23 cellular contexts compared by ENCODE assay signal in genomic region chr18:51123481-51123880, GRCh38.
A peak's percentile ranks its signal among the peaks of the same experiment; 100 is the strongest.
DNase-seq lines count a peak whose midpoint lies in the region; FAIRE-seq and TF ChIP-seq lines count a peak whose summit lies in the region.
"Had no signal": no experiment of that assay in that cellular context is flagged by ENCODE, and none has a peak within 500 bp of the region (broad histone marks: within the 10 kb centered on the region; RNA-seq: fewer than 3 reads in every experiment).

No MANE protein-coding gene starts in this region.

- H3K4me1 ChIP-seq in left ventricle myocardium inferior (no peaks in the 10 kb centered on the region), H1 (replicated peaks in 1 of 4; ENCODE audit: control insufficient read depth in 3 of 4, insufficient read depth in 4 of 4, low read length in 3 of 4) (peaks cover 0 to 5% (median 0%) of the 10 kb centered on the region in 4 experiments; a peak in 1 of 7 replicates), neuronal stem cell (ENCODE audit: control insufficient read depth in 2 of 2, insufficient read depth in 1 of 2, low read depth in 1 of 2, low read length in 2 of 2) (no peaks in the 10 kb centered on the region)
- H3K4me1 ChIP-seq: BE2C, BLaER1 had no signal

- TF ChIP-seq POLR2A in H1 (IDR thresholded peaks at IDR 0.05; ENCODE audit: control extremely low read depth in 1 of 2, low read depth in 2 of 2, low read length in 2 of 2): no peak

- H2BK12ac ChIP-seq in H1 (ENCODE audit: low read depth, low read length) (0 out of 2 replicates have a peak overlapping the region, but pooled peaks have one; percentile 17), neuronal stem cell (ENCODE audit: low read length) (no peak overlapping the region)

- no peak overlapping the region for H3K4me2 ChIP-seq in H1 (ENCODE audit: insufficient read depth in 1 of 2, low read depth in 2 of 2, low read length in 2 of 2)
- H3K4me2 ChIP-seq in neuronal stem cell (ENCODE audit: insufficient read depth, low read length, poor library complexity, severe bottlenecking): no peak overlapping the region
- H3K4me2 ChIP-seq: BLaER1 had no signal

- DNase-seq in cardiac septum (ENCODE audit: low spot score): peak; percentile 56
- DNase-seq in left ventricle myocardium inferior: no peak
- DNase-seq in H1 (ENCODE audit: low read depth in 1 of 2, low spot score in 2 of 2): no peak
- no peak for DNase-seq in neuronal stem cell (ENCODE audit: low spot score)
- DNase-seq in DMS153 treated with DMSO at 0.1 percent for 48 hours (lab: John Stamatoyannopoulos, UW; ENCODE audit: unreplicated experiment): no peak
- no peak for DNase-seq in stimulated activated CD4-positive, alpha-beta T cell treated with anti-CD3 and anti-CD28 coated beads, Interleukin-4, amount 100 ng/mL, for 24 hours
- DNase-seq: 8988T; ACHN; BE2C; C1 segment of cervical spinal cord; CD4-positive, alpha-beta memory T cell; CD4-positive, CD25-positive, alpha-beta regulatory T cell; CD8-positive, alpha-beta memory T cell; COR-L47; DMS 273 treated with DMSO at 0.1 percent for 48 hours; DMS153; DMS79 treated with DMSO at 0.1 percent for 48 hours; GF-D8 had no signal

- no peak overlapping the region for H2BK20ac ChIP-seq in H1 (ENCODE audit: low read length)

- H3K23ac ChIP-seq in H1 (ENCODE audit: insufficient read length) (no peak overlapping the region), neuronal stem cell (ENCODE audit: low read depth, low read length, poor library complexity) (no peak overlapping the region)

- no peak for FAIRE-seq in H1 (lab: Jason Lieb, UNC)
- FAIRE-seq: A204.1, G401.6, GM12891, GM19239 had no signal

- H3K18ac ChIP-seq in H1 (ENCODE audit: extremely low read depth, low read length): no peak overlapping the region
- no peak overlapping the region for H3K18ac ChIP-seq in neuronal stem cell (ENCODE audit: low read length)

- H3K9ac ChIP-seq in H1 (replicated peaks in 1 of 4; ENCODE audit: extremely low read depth in 1 of 4, low read depth in 3 of 4, low read length in 3 of 4): no peak overlapping the region
- H3K9ac ChIP-seq in neuronal stem cell (ENCODE audit: low read depth, low read length, poor library complexity): no peak overlapping the region
- H3K9ac ChIP-seq: BLaER1 had no signal

- peaks cover 6% of the 10 kb centered on the region for H3K9me3 ChIP-seq in left ventricle myocardium inferior (replicated peaks)
- H3K9me3 ChIP-seq in H1 (ENCODE audit: insufficient read depth in 2 of 2, low read depth in 1 of 2, low read length in 1 of 2): no peaks in the 10 kb centered on the region
- H3K9me3 ChIP-seq in neuronal stem cell (replicated peaks in 1 of 2; ENCODE audit: control insufficient read depth in 2 of 2, insufficient read depth in 1 of 2, low read depth in 1 of 2, low read length in 2 of 2): no peaks in the 10 kb centered on the region
- H3K9me3 ChIP-seq: BE2C had no signal

- no peak overlapping the region for H2BK15ac ChIP-seq in H1 (ENCODE audit: low read length)
- no peak overlapping the region for H2BK15ac ChIP-seq in neuronal stem cell (ENCODE audit: low read length)

- TF ChIP-seq EP300 in H1 (IDR thresholded peaks at IDR 0.05; ENCODE audit: borderline replicate concordance in 1 of 2, low read depth in 2 of 2, low read length in 2 of 2): no peak

- H3K79me1 ChIP-seq in H1 (ENCODE audit: low read depth, low read length) (no peaks in the 10 kb centered on the region), neuronal stem cell (ENCODE audit: low read depth, low read length) (peaks cover 2% of the 10 kb centered on the region)

- TF ChIP-seq CTCF in left ventricle myocardium inferior (IDR thresholded peaks at IDR 0.05; ENCODE audit: borderline replicate concordance) (no peak), H1 (IDR thresholded peaks at IDR 0.05; ENCODE audit: control extremely low read depth in 1 of 3, insufficient read depth in 1 of 3, low read depth in 1 of 3, low read length in 3 of 3) (no peak)

- H3K4ac ChIP-seq in H1 (replicated peaks; ENCODE audit: insufficient read length, low read depth, low read length): no peak overlapping the region
- H3K4ac ChIP-seq in neuronal stem cell (ENCODE audit: low read length): no peak overlapping the region

- H3K27me3 ChIP-seq in left ventricle myocardium inferior (ENCODE audit: low read depth) (no peaks in the 10 kb centered on the region), H1 (replicated peaks in 1 of 4; ENCODE audit: control insufficient read depth in 3 of 4, extremely low read depth in 1 of 4, insufficient read depth in 3 of 4, low read length in 3 of 4) (no peaks in the 10 kb centered on the region), neuronal stem cell (ENCODE audit: control insufficient read depth in 3 of 3, insufficient read depth in 3 of 3, low read depth in 1 of 3, low read length in 3 of 3) (no peaks in the 10 kb centered on the region)
- H3K27me3 ChIP-seq: BE2C, BLaER1 had no signal

- no peak for TF ChIP-seq RAD21 in H1 (IDR thresholded peaks at IDR 0.05 in 1 of 2, conservative IDR thresholded peaks at IDR 0.05 in 1 of 2; ENCODE audit: low read depth in 2 of 2, low read length in 2 of 2)

- no peaks in the 10 kb centered on the region for H3K36me3 ChIP-seq in left ventricle myocardium inferior
- H3K36me3 ChIP-seq in H1 (ENCODE audit: control insufficient read depth in 2 of 4, insufficient read depth in 4 of 4, low read length in 3 of 4): no peaks in the 10 kb centered on the region
- no peaks in the 10 kb centered on the region for H3K36me3 ChIP-seq in neuronal stem cell (replicated peaks in 1 of 2; ENCODE audit: control insufficient read depth in 2 of 2, insufficient read depth in 2 of 2, low read length in 2 of 2)
- H3K36me3 ChIP-seq: BE2C, BLaER1 had no signal

- H4K91ac ChIP-seq in H1 (replicated peaks; ENCODE audit: insufficient read length, low read length): no peak overlapping the region
- no peak overlapping the region for H4K91ac ChIP-seq in neuronal stem cell (ENCODE audit: low read depth, low read length, poor library complexity)

- H2AK5ac ChIP-seq in H1 (ENCODE audit: low read depth, low read length) (no peak overlapping the region), neuronal stem cell (ENCODE audit: low read depth, low read length) (no peak overlapping the region)

- no peak overlapping the region for H3K27ac ChIP-seq in left ventricle myocardium inferior (replicated peaks)
- no peak overlapping the region for H3K27ac ChIP-seq in H1 (ENCODE audit: low read depth, low read length)
- H3K27ac ChIP-seq in neuronal stem cell (replicated peaks; ENCODE audit: low read length): no peak overlapping the region
- H3K27ac ChIP-seq: BLaER1 had no signal

- H4K5ac ChIP-seq in H1 (ENCODE audit: insufficient read length, low read depth, low read length): no peak overlapping the region

- 91% methylated on average over 9 of the region's 10 CpGs; no CpG with 5 or more reads in 1 of the 2 experiments for WGBS in H1 (ENCODE audit: extremely low coverage in 1 of 2, insufficient coverage in 1 of 2, insufficient read length in 1 of 2, insufficient replicate concordance in 2 of 2, low coverage in 1 of 2, low lambda C conversion rate in 2 of 2, missing lambda C conversion rate in 1 of 2), 2 experiments
- WGBS in neuronal stem cell (ENCODE audit: extremely low coverage in 2 of 2, insufficient read length in 2 of 2, insufficient replicate concordance in 1 of 2), 2 donors: no CpG with 5 or more reads among the region's 10 CpGs

- no peak overlapping the region for H2BK120ac ChIP-seq in H1 (replicated peaks; ENCODE audit: low read depth, low read length)
- no peak overlapping the region for H2BK120ac ChIP-seq in neuronal stem cell (ENCODE audit: low read depth, low read length)

- H3K4me3 ChIP-seq in left ventricle myocardium inferior (no peak overlapping the region), H1 (ENCODE audit: extremely low read depth in 1 of 4, insufficient read depth in 2 of 4, low read depth in 3 of 4, low read length in 4 of 4) (no peak overlapping the region), neuronal stem cell (ENCODE audit: low read length in 2 of 2) (no peak overlapping the region)
- H3K4me3 ChIP-seq: BLaER1 had no signal

- no peaks in the 10 kb centered on the region for H4K20me1 ChIP-seq in H1 (replicated peaks in 1 of 2; ENCODE audit: control insufficient read depth in 1 of 2, insufficient read depth in 2 of 2, low read length in 2 of 2)
- H4K20me1 ChIP-seq: BLaER1 had no signal

- no peak overlapping the region for H3K56ac ChIP-seq in H1 (replicated peaks; ENCODE audit: insufficient read length, low read depth, low read length)

- H3K79me2 ChIP-seq in H1 (ENCODE audit: control insufficient read depth in 1 of 2, insufficient read depth in 2 of 2, low read length in 2 of 2): no peaks in the 10 kb centered on the region

- CTCF ChIA-PET in H1 (lab: Charles Lee; ENCODE audit: partially characterized antibody): interaction anchor here (0.6 to 9.2 kb wide), 8 partner anchors 9 to 154 kb away, joined by 3 to 56 read pairs (median 4); no protein-coding TSS in a partner anchor

- H3K14ac ChIP-seq in H1 (ENCODE audit: insufficient read length) (no peak overlapping the region), neuronal stem cell (ENCODE audit: low read length) (peak overlapping the region; percentile 82)

- POLR2A ChIA-PET in H1 (lab: Charles Lee; ENCODE audit: partially characterized antibody): no interaction called here

- H2AFZ ChIP-seq in H1 (ENCODE audit: low read length) (no peak overlapping the region; the same call in 1 of the 2 replicates), neuronal stem cell (ENCODE audit: low read length) (no peak overlapping the region)

- H3K23me2 ChIP-seq in H1 (ENCODE audit: low read depth, low read length): no peaks in the 10 kb centered on the region

- intact Hi-C loops in cardiac septum (cut with DNase I) (no loop called here), left ventricle myocardium inferior (cut with micrococcal nuclease) (no loop called here)

- H2BK5ac ChIP-seq in H1 (ENCODE audit: low read depth, low read length) (no peak overlapping the region), neuronal stem cell (ENCODE audit: low read length) (no peak overlapping the region)

- H4K8ac ChIP-seq in H1 (ENCODE audit: extremely low read depth, insufficient read depth, low read length) (no peak overlapping the region), neuronal stem cell (ENCODE audit: low read depth, low read length) (no peak overlapping the region)

TF ChIP-seq in H1, 55 proteins besides CTCF, POLR2A, EP300 and RAD21 (continues in another document):
- no peak for TF ChIP-seq CEBPB (IDR thresholded peaks at IDR 0.05; ENCODE audit: low read depth, low read length)
- no peak for TF ChIP-seq NANOG (IDR thresholded peaks at IDR 0.05; ENCODE audit: insufficient read depth, low read depth, low read length, poor library complexity, severe bottlenecking)
- no peak for TF ChIP-seq RBBP5 (IDR thresholded peaks at IDR 0.05; ENCODE audit: borderline replicate concordance, low read depth, low read length)
- no peak for TF ChIP-seq SIX5 (IDR thresholded peaks at IDR 0.05; ENCODE audit: low read depth, low read length)
